ENCODE assay signal across 8 cellular contexts in the genomic region with DNA sequence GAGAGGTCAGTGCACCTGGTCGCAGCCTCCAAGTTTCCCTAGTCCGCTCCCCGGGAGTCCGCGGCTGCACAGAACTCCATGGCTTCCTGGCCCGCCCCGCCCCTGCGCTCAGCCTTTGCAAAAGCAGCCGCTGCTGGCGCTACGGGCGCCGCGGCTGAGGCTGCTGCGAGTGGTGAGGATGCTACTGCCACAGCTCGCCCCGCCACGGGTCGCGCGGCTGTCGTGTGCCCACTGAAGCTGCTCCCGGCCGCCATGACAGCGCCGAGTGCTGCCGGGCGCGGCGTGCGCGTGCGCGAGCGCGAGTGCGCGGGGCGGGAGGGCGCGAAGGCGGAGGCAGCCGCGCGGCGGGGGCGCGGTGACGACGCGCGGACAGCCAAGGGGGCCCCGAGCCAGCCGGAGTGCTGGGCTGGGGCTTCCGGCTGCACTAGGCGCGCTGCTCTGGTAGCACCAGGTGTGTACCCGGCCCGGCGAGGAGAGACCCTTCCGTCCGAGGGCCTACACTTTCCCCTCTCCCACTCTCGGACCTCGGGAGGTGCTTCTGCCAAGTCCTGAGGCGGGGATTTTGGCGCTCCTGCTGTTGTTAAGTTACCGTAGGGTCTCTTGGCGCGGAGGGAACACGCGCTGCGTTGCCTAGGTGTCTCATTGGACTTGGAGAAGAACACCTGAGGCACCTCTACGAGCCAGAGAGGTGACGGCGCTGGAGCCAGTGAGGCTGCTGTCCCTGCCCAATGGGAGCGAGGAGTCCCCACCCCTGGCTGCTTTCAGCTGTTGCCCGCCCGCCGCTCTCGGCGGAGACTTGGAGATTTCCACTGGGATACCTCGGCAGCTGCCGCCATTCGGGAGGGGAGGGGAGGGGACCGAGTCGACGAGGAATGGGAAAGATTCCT. TPM values are rescaled to one million over a fixed set of nuclear protein-coding genes. Genes with fewer than 3 reads are reported as not detected.
A peak's percentile ranks its signal among the peaks of the same experiment; 100 is the strongest.
DNase-seq lines count a peak whose midpoint lies in the region; ATAC-seq and TF ChIP-seq lines count a peak whose summit lies in the region.

No MANE protein-coding gene starts in this region.

- H3K27ac ChIP-seq in HUES64 (ENCODE audit: low read depth, low read length) (peak overlapping the region; percentile 98), OCI-LY1 (ENCODE audit: low read depth, low read length, poor library complexity, severe bottlenecking) (peak overlapping the region; percentile 75), muscle layer of duodenum (ENCODE audit: low read length) (peak overlapping the region; percentile 87)

- no peaks in the 10 kb centered on the region for H3K9me2 ChIP-seq in OCI-LY1 (ENCODE audit: low read depth, low read length)

- ATAC-seq in GM21526 (IDR thresholded peaks at IDR 0.05; ENCODE audit: low FRiP score, unreplicated experiment), result peak; percentile 78
- peak; percentile 90 for ATAC-seq in esophagus mucosa

- peak; percentile 31 for DNase-seq in DMS114 treated with DMSO at 0.1 percent for 48 hours (lab: John Stamatoyannopoulos, UW; ENCODE audit: unreplicated experiment)
- peak; percentile 87 for DNase-seq in activated T-cell treated with anti-CD3 and anti-CD28 coated beads, Interleukin-2, amount 50 U/mL, for 1 hour
- peak; percentile 52 for DNase-seq in stimulated activated CD8-positive, alpha-beta memory T cell treated with anti-CD3 and anti-CD28 coated beads, Interleukin-7, amount 100 ng/mL, for 24 hours (ENCODE audit: low read depth)

- H3K27me3 ChIP-seq in HUES64 (ENCODE audit: insufficient read depth, low read length) (no peaks in the 10 kb centered on the region), OCI-LY1 (ENCODE audit: insufficient read depth, low read length) (no peaks in the 10 kb centered on the region), muscle layer of duodenum (ENCODE audit: low read depth, low read length) (no peaks in the 10 kb centered on the region)

- no peaks in the 10 kb centered on the region for H4K20me1 ChIP-seq in OCI-LY1 (ENCODE audit: insufficient read depth, low read length)

- H3K36me3 ChIP-seq in HUES64 (ENCODE audit: insufficient read depth, low read length) (no peaks in the 10 kb centered on the region), OCI-LY1 (ENCODE audit: insufficient read depth, low read length) (peaks cover 8% of the 10 kb centered on the region; the same call in 1 of the 2 replicates), muscle layer of duodenum (ENCODE audit: control insufficient read depth in 1 of 2, insufficient read depth in 2 of 2, low read length in 2 of 2) (no peaks in the 10 kb centered on the region)

- under 1% methylated on average over 85 of the region's 87 CpGs for WGBS in HUES64

- H3K9me3 ChIP-seq in HUES64 (ENCODE audit: insufficient read depth, low read depth, low read length) (no peaks in the 10 kb centered on the region), OCI-LY1 (ENCODE audit: low read length) (no peaks in the 10 kb centered on the region), muscle layer of duodenum (ENCODE audit: control insufficient read depth in 1 of 2, low read length in 2 of 2) (no peaks in the 10 kb centered on the region)

- H3K9ac ChIP-seq in HUES64 (ENCODE audit: low read depth, low read length), result peak overlapping the region; percentile 96
- H3K9ac ChIP-seq in OCI-LY1 (ENCODE audit: low read length), result peak overlapping the region; percentile 94

- H3K79me2 ChIP-seq in OCI-LY1 (ENCODE audit: insufficient read depth, low read length), result peaks cover 32% of the 10 kb centered on the region

- no peak for TF ChIP-seq CTCF in OCI-LY1 (IDR thresholded peaks at IDR 0.05; ENCODE audit: low read length)

- H2AFZ ChIP-seq in OCI-LY1 (ENCODE audit: low read length), result peak overlapping the region; percentile 78; the same call in 1 of the 2 replicates

- peaks cover 12% of the 10 kb centered on the region; the same call in 1 of the 2 replicates for H3K4me1 ChIP-seq in HUES64 (ENCODE audit: insufficient read depth, low read length)
- H3K4me1 ChIP-seq in OCI-LY1 (ENCODE audit: insufficient read depth, low read length, severe bottlenecking), result peaks cover 33% of the 10 kb centered on the region
- H3K4me1 ChIP-seq in muscle layer of duodenum (ENCODE audit: control insufficient read depth in 1 of 2, insufficient read depth in 2 of 2, low read length in 2 of 2), result peaks cover 4 to 10% of the 10 kb centered on the region in 2 donors

- H3K4me2 ChIP-seq in OCI-LY1 (ENCODE audit: low read length), result peak overlapping the region; percentile 96

- H3F3A ChIP-seq in OCI-LY1 (ENCODE audit: insufficient read depth, low read length), result no peaks in the 10 kb centered on the region

- H3K4me3 ChIP-seq in HUES64 (ENCODE audit: low read length) (peak overlapping the region; percentile 89), OCI-LY1 (ENCODE audit: low read depth, low read length, poor library complexity, severe bottlenecking) (peak overlapping the region; percentile 89), muscle layer of duodenum (ENCODE audit: low read depth in 1 of 2, low read length in 2 of 2) (peak overlapping the region; percentile 99 to 100)

RNA-seq across cellular contexts. Expression of a gene that starts 0.6 kb away (rescaled TPM):
- 28.2 TPM for polyA plus RNA-seq in HUES64 (2013, experiment 1 of 2)
- 29.5 TPM for polyA plus RNA-seq in HUES64 (2013, experiment 2 of 2)
- 41.1 TPM for total RNA-seq in esophagus mucosa

Comparison
In these comparisons a context has a peak if more than half of its experiments do, and no peak if none do; other contexts are left out.
1. Peak in every context shown above with its lines: DNase-seq, ATAC-seq, H3K4me3 ChIP-seq and H3K27ac ChIP-seq.
2. DNase-seq: peak in every context shown above with its lines; median percentile 87 in activated T-cell treated with anti-CD3 and anti-CD28 coated beads, Interleukin-2, amount 50 U/mL, for 1 hour; 52 in stimulated activated CD8-positive, alpha-beta memory T cell treated with anti-CD3 and anti-CD28 coated beads, Interleukin-7, amount 100 ng/mL, for 24 hours; 31 in DMS114 treated with DMSO at 0.1 percent for 48 hours.